In genomic region chr5:68200288-68200687, GRCh38 we compare ENCODE assay signal across 17 cellular contexts. TPM values are rescaled to one million over a fixed set of nuclear protein-coding genes. Genes with fewer than 3 reads are reported as not detected.
DNase-seq lines count a peak whose midpoint lies in the region; ATAC-seq, FAIRE-seq and TF ChIP-seq lines count a peak whose summit lies in the region.
"Had no signal": no experiment of that assay in that cellular context is flagged by ENCODE, and none has a peak within 500 bp of the region (broad histone marks: within the 10 kb centered on the region; RNA-seq: fewer than 3 reads in every experiment).

No MANE protein-coding gene starts in this region.

- peak; percentile 38 for ATAC-seq in HG03175 (IDR thresholded peaks at IDR 0.05; ENCODE audit: unreplicated experiment)
- peak; percentile 34 for ATAC-seq in activated T-helper 17 cell treated with anti-CD3 and anti-CD28 coated beads, Interleukin-2, amount 50 U/mL, for 72 hours (replicated peaks)
- no peak for ATAC-seq in T-helper 17 cell
- ATAC-seq in gastroesophageal sphincter, result no peak

- H3K27me3 ChIP-seq in gastroesophageal sphincter, result no peaks in the 10 kb centered on the region

- no peaks in the 10 kb centered on the region for H3K4me1 ChIP-seq in gastroesophageal sphincter

- peaks cover 4% of the 10 kb centered on the region for H3K4me1 Mint-ChIP-seq in activated T-helper 17 cell treated with anti-CD3 and anti-CD28 coated beads, Interleukin-2, amount 50 U/mL, for 72 hours
- no peaks in the 10 kb centered on the region for H3K4me1 Mint-ChIP-seq in T-helper 17 cell

- H3K36me3 ChIP-seq in gastroesophageal sphincter, result no peaks in the 10 kb centered on the region

- FAIRE-seq in GM12891 (lab: Jason Lieb, UNC) (peak; percentile 66), GM18507 (lab: Jason Lieb, UNC) (peak; percentile 69)

- no peak for TF ChIP-seq EP300 in gastroesophageal sphincter (IDR thresholded peaks at IDR 0.05)

- WGBS in gastroesophageal sphincter (ENCODE audit: low coverage in 1 of 2), 2 donors, result 90 to 97% methylated on average over 4 of the region's 4 CpGs

- no peaks in the 10 kb centered on the region for H3K36me3 Mint-ChIP-seq in activated T-helper 17 cell treated with anti-CD3 and anti-CD28 coated beads, Interleukin-2, amount 50 U/mL, for 72 hours (ENCODE audit: low read depth)
- no peaks in the 10 kb centered on the region for H3K36me3 Mint-ChIP-seq in T-helper 17 cell (ENCODE audit: low read depth)
- H3K36me3 Mint-ChIP-seq: CD4-positive, CD25-positive, alpha-beta regulatory T cell had no signal

- H3K27ac ChIP-seq in gastroesophageal sphincter, result no peak overlapping the region

- DNase-seq in GM12891 (ENCODE audit: insufficient read length, low spot score), result no peak
- DNase-seq in GM18507 (ENCODE audit: extremely low spot score, insufficient read length, low read depth), result no peak
- DNase-seq in T-helper 17 cell, result no peak
- DNase-seq in NCI-H82 (lab: John Stamatoyannopoulos, UW), result no peak
- DNase-seq: CD4-positive, CD25-positive, alpha-beta regulatory T cell; EL; H7; IMR-90; NCI-H1694; NCI-H2081 treated with DMSO at 0.1 percent for 48 hours; NCI-H2171 treated with DMSO at 0.1 percent for 48 hours; NCI-H524 treated with DMSO at 0.1 percent for 48 hours; OCI-M1; SHP77 had no signal

- H3K9me3 Mint-ChIP-seq in activated T-helper 17 cell treated with anti-CD3 and anti-CD28 coated beads, Interleukin-2, amount 50 U/mL, for 72 hours, result peaks cover 5% of the 10 kb centered on the region

- H3K27ac Mint-ChIP-seq in activated T-helper 17 cell treated with anti-CD3 and anti-CD28 coated beads, Interleukin-2, amount 50 U/mL, for 72 hours, result no peak overlapping the region
- no peak overlapping the region for H3K27ac Mint-ChIP-seq in T-helper 17 cell
- H3K27ac Mint-ChIP-seq: CD4-positive, CD25-positive, alpha-beta regulatory T cell had no signal

- no peaks in the 10 kb centered on the region for H3K9me3 ChIP-seq in T-helper 17 cell (ENCODE audit: control insufficient read depth, low read length, poor library complexity, severe bottlenecking)
- H3K9me3 ChIP-seq in gastroesophageal sphincter, result no peaks in the 10 kb centered on the region

- no peak for TF ChIP-seq POLR2A in GM12891 (IDR thresholded peaks at IDR 0.05; ENCODE audit: low read depth, low read length)
- no peak for TF ChIP-seq POLR2A in gastroesophageal sphincter (IDR thresholded peaks at IDR 0.05)

- no peak for TF ChIP-seq CTCF in gastroesophageal sphincter (IDR thresholded peaks at IDR 0.05)

- H3K4me3 ChIP-seq in gastroesophageal sphincter, result no peak overlapping the region

- H3K27me3 Mint-ChIP-seq in activated T-helper 17 cell treated with anti-CD3 and anti-CD28 coated beads, Interleukin-2, amount 50 U/mL, for 72 hours, result peaks cover 3% of the 10 kb centered on the region
- H3K27me3 Mint-ChIP-seq in T-helper 17 cell, result peaks cover 17% of the 10 kb centered on the region

- no peak overlapping the region for H3K4me3 Mint-ChIP-seq in activated T-helper 17 cell treated with anti-CD3 and anti-CD28 coated beads, Interleukin-2, amount 50 U/mL, for 72 hours
- H3K4me3 Mint-ChIP-seq in T-helper 17 cell, result no peak overlapping the region
- H3K4me3 Mint-ChIP-seq: CD4-positive, CD25-positive, alpha-beta regulatory T cell had no signal

TF ChIP-seq in GM12891, 5 proteins besides CTCF, POLR2A, EP300 and RAD21:
- no peak for TF ChIP-seq TAF1 (IDR thresholded peaks at IDR 0.05; ENCODE audit: low read depth, low read length)
- TF ChIP-seq SPI1 (IDR thresholded peaks at IDR 0.05; ENCODE audit: low read depth, low read length), result no peak
- no peak for TF ChIP-seq POLR2AphosphoS5 (IDR thresholded peaks at IDR 0.05; ENCODE audit: low read depth, low read length)
- no peak for TF ChIP-seq PAX5 (IDR thresholded peaks at IDR 0.05; ENCODE audit: insufficient read depth, low read length, severe bottlenecking)
- no peak for TF ChIP-seq POU2F2 (IDR thresholded peaks at IDR 0.05; ENCODE audit: low read depth, low read length)

RNA-seq across cellular contexts. Expression of gene PIK3R1, which starts 15.3 kb away (rescaled TPM):
- 16.1 TPM for polyA plus RNA-seq in GM12891 (2012; ENCODE audit: low read depth, missing spikeins)
- total RNA-seq in activated T-helper 17 cell treated with anti-CD3 and anti-CD28 coated beads, Interleukin-2, amount 50 U/mL, for 72 hours, result 10 to 100 TPM; 47.5 to 57.0 TPM
- total RNA-seq in T-helper 17 cell, result 100 to 1,000 TPM; 212 to 306 TPM
- total RNA-seq in gastroesophageal sphincter, result 100 to 1,000 TPM; 188 to 403 (median 312) TPM

Comparison
In these comparisons a context has a peak if more than half of its experiments do, and no peak if none do; other contexts are left out.
1. ATAC-seq: peak in HG03175 (single experiment) and activated T-helper 17 cell treated with anti-CD3 and anti-CD28 coated beads, Interleukin-2, amount 50 U/mL, for 72 hours (single experiment); none in T-helper 17 cell (single experiment) and gastroesophageal sphincter (single experiment).